ENCODE assay signal across 24 cellular contexts in the genomic region with DNA sequence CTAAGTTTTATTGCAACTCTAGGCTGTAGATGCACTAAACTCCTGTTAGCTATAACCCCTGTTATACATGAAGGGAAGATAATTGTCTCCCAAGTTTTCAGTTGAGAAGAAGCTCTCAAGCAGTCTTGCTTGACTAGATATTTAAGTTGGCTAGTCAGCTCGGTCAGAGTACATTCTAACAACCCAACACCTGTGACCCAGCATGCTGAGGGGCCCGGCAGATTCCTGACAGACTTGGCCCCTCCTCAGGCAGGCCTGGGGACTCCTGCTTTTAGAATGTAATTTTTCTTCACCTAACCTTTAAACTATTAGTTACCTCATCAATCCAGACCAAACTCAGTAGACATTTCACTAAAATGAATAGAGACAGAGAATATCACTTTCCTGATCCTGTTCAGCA.
"Had no signal": no experiment of that assay in that cellular context is flagged by ENCODE, and none has a peak within 500 bp of the region (broad histone marks: within the 10 kb centered on the region; RNA-seq: fewer than 3 reads in every experiment).

No MANE protein-coding gene starts in this region.

- H3K4me3 ChIP-seq: breast epithelium, coronary artery, SJCRH30 had no signal

- H3K4me1 Mint-ChIP-seq: activated naive CD4-positive, alpha-beta T cell treated with anti-CD3 and anti-CD28 coated beads, Interleukin-2, amount 50 U/mL, for 24 hours had no signal

- H3K36me3 ChIP-seq: breast epithelium, SJCRH30, WERI-Rb-1 had no signal

- H3K36me3 Mint-ChIP-seq: activated naive CD4-positive, alpha-beta T cell treated with anti-CD3 and anti-CD28 coated beads, Interleukin-2, amount 50 U/mL, for 24 hours had no signal

- H3K4me3 Mint-ChIP-seq: activated CD8-positive, alpha-beta T cell treated with anti-CD3 and anti-CD28 coated beads for 36 hours; activated naive CD4-positive, alpha-beta T cell treated with anti-CD3 and anti-CD28 coated beads, Interleukin-2, amount 50 U/mL, for 24 hours had no signal

- ATAC-seq: activated CD4-positive, CD25-positive, alpha-beta regulatory T cell treated with anti-CD3 and anti-CD28 coated beads, Interleukin-2, amount 50 U/mL, for 24 hours; activated CD8-positive, alpha-beta T cell treated with anti-CD3 and anti-CD28 coated beads for 36 hours; Panc1 had no signal

- H3K9me2 ChIP-seq: SK-N-SH had no signal

- H3K4me2 ChIP-seq: SK-N-SH had no signal

- H3K4me1 ChIP-seq: breast epithelium, SJCRH30 had no signal

- DNase-seq: activated CD4-positive, alpha-beta T cell treated with anti-CD3 and anti-CD28 coated beads for 4 hours; activated CD8-positive, alpha-beta memory T cell treated with anti-CD3 and anti-CD28 coated beads, Interleukin-2, amount 50 U/mL, for 4 hours; activated CD8-positive, alpha-beta T cell treated with anti-CD3 and anti-CD28 coated beads for 36 hours; aorta; central memory CD4-positive, alpha-beta T cell; NCI-H1092; NCI-H1694 treated with DMSO at 0.1 percent for 48 hours; NCI-H2081; NCI-H2171; NCI-H2227 treated with DMSO at 0.1 percent for 48 hours; NCI-H446 treated with DMSO at 0.1 percent for 48 hours; NCI-H82; OCI-M1; Right ventricle myocardium superior; RPMI8226; SJCRH30; SK-N-SH; T-helper 1 cell; WERI-Rb-1 had no signal

- H3K9me3 Mint-ChIP-seq: activated CD8-positive, alpha-beta T cell treated with anti-CD3 and anti-CD28 coated beads for 36 hours; activated naive CD4-positive, alpha-beta T cell treated with anti-CD3 and anti-CD28 coated beads, Interleukin-2, amount 50 U/mL, for 24 hours had no signal

- H3K9me3 ChIP-seq: breast epithelium, SJCRH30, SK-N-SH had no signal

- H3K27me3 ChIP-seq: breast epithelium, SJCRH30 had no signal

- H3K27ac ChIP-seq: breast epithelium, coronary artery, SJCRH30, WERI-Rb-1 had no signal

- H3K9ac ChIP-seq: SK-N-SH had no signal

- H3K27ac Mint-ChIP-seq: activated CD8-positive, alpha-beta T cell treated with anti-CD3 and anti-CD28 coated beads for 36 hours; activated naive CD4-positive, alpha-beta T cell treated with anti-CD3 and anti-CD28 coated beads, Interleukin-2, amount 50 U/mL, for 24 hours had no signal
